In the genomic region with DNA sequence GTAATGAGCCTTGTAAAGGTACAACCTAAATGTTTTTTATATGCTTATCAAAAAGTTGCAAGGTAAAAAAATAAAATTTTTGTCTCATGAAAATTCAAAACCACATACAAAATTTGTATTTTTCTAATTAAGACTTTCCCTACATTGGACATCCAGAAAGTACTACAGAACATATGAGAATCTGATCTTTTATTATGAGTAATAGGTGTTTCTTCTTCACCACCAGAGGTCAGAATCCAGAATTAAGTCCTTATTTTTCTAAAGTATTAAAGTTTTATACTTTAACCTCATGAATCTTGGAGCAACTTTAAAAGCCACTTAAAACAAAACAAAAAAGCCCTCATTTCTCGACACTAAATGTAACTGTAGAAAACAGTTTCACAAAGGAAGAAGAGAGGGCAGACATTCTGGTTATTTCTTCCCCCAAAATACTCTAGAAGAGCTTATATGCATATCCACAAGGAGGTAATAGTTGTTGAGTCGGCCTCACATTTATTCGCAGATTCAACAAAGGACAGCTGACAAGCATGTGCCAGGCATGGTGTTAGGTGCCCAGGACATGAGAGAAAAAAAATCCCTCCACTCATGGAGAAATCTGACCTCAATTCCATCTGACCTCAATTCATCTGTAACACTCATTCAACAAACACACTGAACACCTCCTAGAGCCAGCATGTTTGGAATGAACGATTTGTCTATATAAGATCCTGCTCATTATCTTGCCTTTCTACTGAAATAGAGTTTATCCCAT, we compare ENCODE assay signal across 8 cellular contexts.
DNase-seq lines count a peak whose midpoint lies in the region; ATAC-seq and TF ChIP-seq lines count a peak whose summit lies in the region.

No MANE protein-coding gene starts in this region.

- TF ChIP-seq CTCF in C4-2B (conservative IDR thresholded peaks at IDR 0.05), result peak; percentile 66

- H3K4me3 ChIP-seq in SK-N-MC, result no peak overlapping the region

- H3K27ac ChIP-seq in C4-2B (peak overlapping the region; percentile 44; the same call in 1 of the 2 replicates), SK-N-MC (0 out of 2 replicates have a peak overlapping the region, but pooled peaks have one; percentile 33)

- no peak for DNase-seq in SK-N-MC (ENCODE audit: low read depth, low spot score)
- DNase-seq in iris pigment epithelial cell (ENCODE audit: low read depth), result peak; percentile 45
- DNase-seq in OCI-M2 (lab: John Stamatoyannopoulos, UW; ENCODE audit: unreplicated experiment), result no peak
- no peak for DNase-seq in NCI-H2029 (lab: John Stamatoyannopoulos, UW)
- no peak for DNase-seq in stimulated activated CD4-positive, alpha-beta T cell treated with anti-CD3 and anti-CD28 coated beads, Interleukin-1b, Interleukin-23, amount 100 ng/mL, for 48 hours

- ATAC-seq in GM21381 (IDR thresholded peaks at IDR 0.05; ENCODE audit: unreplicated experiment) (peak; percentile 57), HG03469 (IDR thresholded peaks at IDR 0.05; ENCODE audit: unreplicated experiment) (no peak)

- H3K36me3 ChIP-seq in SK-N-MC (ENCODE audit: insufficient read depth, low read length), result no peaks in the 10 kb centered on the region

- H3K9me3 ChIP-seq in SK-N-MC (ENCODE audit: low read depth, low read length), result no peaks in the 10 kb centered on the region

- no peak overlapping the region for H3K9ac ChIP-seq in SK-N-MC (ENCODE audit: insufficient read length)
